ENCODE assay signal across 15 cellular contexts in the genomic region with DNA sequence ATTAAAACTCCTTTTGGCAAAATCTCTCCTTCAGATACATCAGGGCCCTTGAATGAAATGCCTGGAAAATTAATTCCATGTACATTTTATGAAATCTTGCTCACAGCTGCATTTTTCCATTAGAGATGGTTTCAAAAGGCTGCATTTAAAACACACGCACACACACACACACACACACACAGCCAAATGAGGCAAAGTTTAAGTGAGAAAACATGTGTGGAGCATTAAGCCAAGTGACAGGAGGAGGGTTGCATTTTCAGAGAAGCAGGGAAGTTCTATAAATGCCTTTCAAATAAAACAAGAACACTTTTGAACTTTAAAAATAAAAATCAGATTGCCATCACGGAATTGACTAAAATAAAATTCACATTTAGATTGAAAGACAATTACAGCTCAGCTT.
"Had no signal": no experiment of that assay in that cellular context is flagged by ENCODE, and none has a peak within 500 bp of the region (broad histone marks: within the 10 kb centered on the region; RNA-seq: fewer than 3 reads in every experiment).

No MANE protein-coding gene starts in this region.

- H3K36me3 Mint-ChIP-seq: activated naive CD4-positive, alpha-beta T cell treated with anti-CD3 and anti-CD28 coated beads, Interleukin-2, amount 50 U/mL, for 24 hours; stimulated activated naive B cell treated with anti-CD40 and anti-IgM and Interleukin-4, amounts not matched to agents 10 μg/mL and 1 μg/mL and 100 μg/mL, for 72 hours had no signal

- H3K4me3 ChIP-seq: heart left ventricle, transverse colon had no signal

- ATAC-seq: foreskin keratinocyte; heart left ventricle; left lobe of liver; naive thymus-derived CD8-positive, alpha-beta T cell; sciatic nerve; stimulated activated naive B cell treated with anti-CD40 and anti-IgM and Interleukin-4, amounts not matched to agents 10 μg/mL and 1 μg/mL and 100 μg/mL, for 72 hours had no signal

- H3K27me3 Mint-ChIP-seq: activated CD4-positive, alpha-beta T cell treated with anti-CD3 and anti-CD28 coated beads, Interleukin-2, amount 10 ng/mL, durations not matched to agents 7 days and 5 days; activated naive CD4-positive, alpha-beta T cell treated with anti-CD3 and anti-CD28 coated beads, Interleukin-2, amount 50 U/mL, for 24 hours; naive thymus-derived CD8-positive, alpha-beta T cell; stimulated activated naive B cell treated with anti-CD40 and anti-IgM and Interleukin-4, amounts not matched to agents 10 μg/mL and 1 μg/mL and 100 μg/mL, for 72 hours had no signal

- H3K36me3 ChIP-seq: heart left ventricle, transverse colon had no signal

- H3K4me1 Mint-ChIP-seq: activated CD4-positive, alpha-beta T cell treated with anti-CD3 and anti-CD28 coated beads, Interleukin-2, amount 10 ng/mL, durations not matched to agents 7 days and 5 days; activated naive CD4-positive, alpha-beta T cell treated with anti-CD3 and anti-CD28 coated beads, Interleukin-2, amount 50 U/mL, for 24 hours; naive thymus-derived CD8-positive, alpha-beta T cell; stimulated activated naive B cell treated with anti-CD40 and anti-IgM and Interleukin-4, amounts not matched to agents 10 μg/mL and 1 μg/mL and 100 μg/mL, for 72 hours had no signal

- H3K9me3 ChIP-seq: transverse colon had no signal

- H3K4me3 Mint-ChIP-seq: activated CD4-positive, alpha-beta T cell treated with anti-CD3 and anti-CD28 coated beads, Interleukin-2, amount 10 ng/mL, durations not matched to agents 7 days and 5 days; activated naive CD4-positive, alpha-beta T cell treated with anti-CD3 and anti-CD28 coated beads, Interleukin-2, amount 50 U/mL, for 24 hours; naive thymus-derived CD8-positive, alpha-beta T cell; stimulated activated naive B cell treated with anti-CD40 and anti-IgM and Interleukin-4, amounts not matched to agents 10 μg/mL and 1 μg/mL and 100 μg/mL, for 72 hours had no signal

- H3K27me3 ChIP-seq: foreskin keratinocyte, heart left ventricle, transverse colon had no signal

- H3K27ac Mint-ChIP-seq: activated CD4-positive, alpha-beta T cell treated with anti-CD3 and anti-CD28 coated beads, Interleukin-2, amount 10 ng/mL, durations not matched to agents 7 days and 5 days; activated naive CD4-positive, alpha-beta T cell treated with anti-CD3 and anti-CD28 coated beads, Interleukin-2, amount 50 U/mL, for 24 hours; naive thymus-derived CD8-positive, alpha-beta T cell; stimulated activated naive B cell treated with anti-CD40 and anti-IgM and Interleukin-4, amounts not matched to agents 10 μg/mL and 1 μg/mL and 100 μg/mL, for 72 hours had no signal

- H3K4me1 ChIP-seq: foreskin keratinocyte, heart left ventricle, transverse colon had no signal

- DNase-seq: activated CD4-positive, alpha-beta T cell treated with anti-CD3 and anti-CD28 coated beads, Interleukin-2, amount 10 ng/mL, durations not matched to agents 7 days and 5 days; activated CD4-positive, CD25-positive, alpha-beta regulatory T cell; amygdala; foreskin keratinocyte; heart left ventricle; mammary epithelial cell; naive thymus-derived CD8-positive, alpha-beta T cell; occipital lobe; stimulated activated CD4-positive, alpha-beta T cell treated with anti-CD3 and anti-CD28 coated beads, Interleukin-2, amount 100 ng/mL, for 24 hours; stimulated activated naive B cell treated with anti-CD40 and anti-IgM and Interleukin-4, amounts not matched to agents 10 μg/mL and 1 μg/mL and 100 μg/mL, for 72 hours; substantia nigra; transverse colon had no signal
